12 cellular contexts compared by ENCODE assay signal in genomic region chr12:39958377-39958776, GRCh38.
DNase-seq lines count a peak whose midpoint lies in the region; ATAC-seq, FAIRE-seq and TF ChIP-seq lines count a peak whose summit lies in the region.
"Had no signal": no experiment of that assay in that cellular context is flagged by ENCODE, and none has a peak within 500 bp of the region (broad histone marks: within the 10 kb centered on the region; RNA-seq: fewer than 3 reads in every experiment).

No MANE protein-coding gene starts in this region.

- DNase-seq in stimulated activated CD4-positive, alpha-beta T cell treated with anti-CD3 and anti-CD28 coated beads, Interleukin-15, amount 100 ng/mL, for 24 hours, result peak; percentile 3
- no peak for DNase-seq in stimulated activated CD4-positive, alpha-beta T cell treated with anti-CD3 and anti-CD28 coated beads, Interleukin-12 subunit alpha, Interleukin-12 subunit beta, amount 100 ng/mL, for 4 hours
- DNase-seq in NCI-H69 (lab: John Stamatoyannopoulos, UW), result peak; percentile 16
- peak; percentile 10 for DNase-seq in endothelial cell of umbilical vein (ENCODE audit: low read depth, low spot score)
- no peak for DNase-seq in NCI-H524 (lab: John Stamatoyannopoulos, UW)
- DNase-seq in KBM-7, result no peak
- no peak for DNase-seq in ecto neural progenitor cell (ENCODE audit: low spot score)
- DNase-seq: CD4-positive, alpha-beta memory T cell; NCI-H1092; sigmoid colon; trophoblast cell had no signal

- no TSS peak for BruUV-seq in endothelial cell of umbilical vein (replicated peaks; lab: Mats Ljungman, UMichigan)

- H3K4me1 ChIP-seq in endothelial cell of umbilical vein (ENCODE audit: control insufficient read depth, extremely low read depth, insufficient read depth, low read length), result no peaks in the 10 kb centered on the region
- H3K4me1 ChIP-seq: sigmoid colon had no signal

- CTCF ChIA-PET in endothelial cell of umbilical vein (lab: Charles Lee), result no interaction called here

- no peaks in the 10 kb centered on the region for H3K9me3 ChIP-seq in endothelial cell of umbilical vein (replicated peaks; ENCODE audit: control insufficient read depth, insufficient read depth, low read length)
- H3K9me3 ChIP-seq: sigmoid colon had no signal

- no peaks in the 10 kb centered on the region for H3K79me2 ChIP-seq in endothelial cell of umbilical vein (ENCODE audit: control insufficient read depth, insufficient read depth, low read length)

- no peak overlapping the region for H3K4me2 ChIP-seq in endothelial cell of umbilical vein (ENCODE audit: insufficient read depth, low read length)

- no peak for ATAC-seq in HG03025 (IDR thresholded peaks at IDR 0.05; ENCODE audit: low FRiP score, unreplicated experiment)

- no peak overlapping the region for H3K27ac ChIP-seq in endothelial cell of umbilical vein (ENCODE audit: insufficient read depth, low read depth, low read length)
- H3K27ac ChIP-seq: sigmoid colon had no signal

- no peak overlapping the region for H3K9ac ChIP-seq in endothelial cell of umbilical vein (replicated peaks; ENCODE audit: extremely low read depth, insufficient read depth, low read length)

- no peak for TF ChIP-seq POLR2A in endothelial cell of umbilical vein (IDR thresholded peaks at IDR 0.05; ENCODE audit: low read depth, low read length)

- POLR2A ChIA-PET in endothelial cell of umbilical vein (lab: Charles Lee), result no interaction called here

- intact Hi-C loops in endothelial cell of umbilical vein (cut with micrococcal nuclease), result loop anchor here (1.0 kb wide), 1 partner anchor 193 kb away; no protein-coding TSS in a partner anchor

- no peaks in the 10 kb centered on the region for H3K36me3 ChIP-seq in endothelial cell of umbilical vein (ENCODE audit: control insufficient read depth in 2 of 2, extremely low read depth in 1 of 2, insufficient read depth in 2 of 2, low read length in 2 of 2)
- H3K36me3 ChIP-seq: sigmoid colon had no signal

- FAIRE-seq in endothelial cell of umbilical vein (lab: Jason Lieb, UNC), result no peak

- peak in 1 of 2 donors; percentile 19 for TF ChIP-seq CTCF in endothelial cell of umbilical vein (IDR thresholded peaks at IDR 0.05; ENCODE audit: extremely low read depth in 1 of 2, insufficient read depth in 1 of 2, low read depth in 1 of 2, low read length in 2 of 2)

- dilution Hi-C loops in endothelial cell of umbilical vein (cut with MboI; ENCODE audit: extremely low pct_ligation_motif_present, low sequenced_read_pairs), result no loop called here

- in situ Hi-C loops in KBM-7 (cut with MboI; ENCODE audit: low pct_unique_long_range_greater_than_20kb, low sequenced_read_pairs), result no loop called here

- H3K9me1 ChIP-seq in endothelial cell of umbilical vein (replicated peaks; ENCODE audit: control insufficient read depth, extremely low read depth, insufficient read depth, low read length), result no peaks in the 10 kb centered on the region

- no peak overlapping the region for H2AFZ ChIP-seq in endothelial cell of umbilical vein (ENCODE audit: low read depth, low read length)

- H4K20me1 ChIP-seq in endothelial cell of umbilical vein (replicated peaks; ENCODE audit: control insufficient read depth, extremely low read depth, insufficient read depth, low read length), result no peaks in the 10 kb centered on the region

- H3K4me3 ChIP-seq in endothelial cell of umbilical vein (replicated peaks in 1 of 3; ENCODE audit: insufficient read depth in 1 of 3, low read depth in 1 of 3, low read length in 3 of 3), result no peak overlapping the region
- H3K4me3 ChIP-seq: sigmoid colon had no signal

- no peaks in the 10 kb centered on the region for H3K27me3 ChIP-seq in endothelial cell of umbilical vein (ENCODE audit: control insufficient read depth in 2 of 2, insufficient read depth in 2 of 2, low read length in 2 of 2)
- H3K27me3 ChIP-seq: sigmoid colon had no signal

TF ChIP-seq in endothelial cell of umbilical vein, 7 proteins besides CTCF, POLR2A, EP300 and RAD21:
- TF ChIP-seq JUN (IDR thresholded peaks at IDR 0.05; ENCODE audit: borderline replicate concordance, insufficient read depth, insufficient read length, low read depth) (no peak), GATA2 (IDR thresholded peaks at IDR 0.05; ENCODE audit: insufficient read depth, insufficient read length, low read depth, low read length) (no peak), POLR2AphosphoS5 (IDR thresholded peaks at IDR 0.05; ENCODE audit: insufficient read depth, low read depth, low read length) (no peak), FOS (IDR thresholded peaks at IDR 0.05; ENCODE audit: borderline replicate concordance, insufficient read depth, low read length) (no peak), MYC (IDR thresholded peaks at IDR 0.05; ENCODE audit: low read depth, low read length) (no peak), EZH2 (IDR thresholded peaks at IDR 0.05; ENCODE audit: borderline replicate concordance, low read depth, low read length, severe bottlenecking) (no peak)
- TF ChIP-seq, protein P1, sequence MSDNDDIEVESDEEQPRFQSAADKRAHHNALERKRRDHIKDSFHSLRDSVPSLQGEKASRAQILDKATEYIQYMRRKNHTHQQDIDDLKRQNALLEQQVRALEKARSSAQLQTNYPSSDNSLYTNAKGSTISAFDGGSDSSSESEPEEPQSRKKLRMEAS (IDR thresholded peaks at IDR 0.05; ENCODE audit: insufficient read depth, insufficient read length), result no peak

Comparison
In these comparisons a context has a peak if more than half of its experiments do, and no peak if none do; other contexts are left out.
1. DNase-seq: peak in stimulated activated CD4-positive, alpha-beta T cell treated with anti-CD3 and anti-CD28 coated beads, Interleukin-15, amount 100 ng/mL, for 24 hours (single experiment), NCI-H69 (single experiment) and endothelial cell of umbilical vein (single experiment); none in stimulated activated CD4-positive, alpha-beta T cell treated with anti-CD3 and anti-CD28 coated beads, Interleukin-12 subunit alpha, Interleukin-12 subunit beta, amount 100 ng/mL, for 4 hours (single experiment), NCI-H524 (0 of 2), KBM-7 (single experiment) and ecto neural progenitor cell (single experiment).